ENCODE assay signal across 8 cellular contexts in the genomic region with DNA sequence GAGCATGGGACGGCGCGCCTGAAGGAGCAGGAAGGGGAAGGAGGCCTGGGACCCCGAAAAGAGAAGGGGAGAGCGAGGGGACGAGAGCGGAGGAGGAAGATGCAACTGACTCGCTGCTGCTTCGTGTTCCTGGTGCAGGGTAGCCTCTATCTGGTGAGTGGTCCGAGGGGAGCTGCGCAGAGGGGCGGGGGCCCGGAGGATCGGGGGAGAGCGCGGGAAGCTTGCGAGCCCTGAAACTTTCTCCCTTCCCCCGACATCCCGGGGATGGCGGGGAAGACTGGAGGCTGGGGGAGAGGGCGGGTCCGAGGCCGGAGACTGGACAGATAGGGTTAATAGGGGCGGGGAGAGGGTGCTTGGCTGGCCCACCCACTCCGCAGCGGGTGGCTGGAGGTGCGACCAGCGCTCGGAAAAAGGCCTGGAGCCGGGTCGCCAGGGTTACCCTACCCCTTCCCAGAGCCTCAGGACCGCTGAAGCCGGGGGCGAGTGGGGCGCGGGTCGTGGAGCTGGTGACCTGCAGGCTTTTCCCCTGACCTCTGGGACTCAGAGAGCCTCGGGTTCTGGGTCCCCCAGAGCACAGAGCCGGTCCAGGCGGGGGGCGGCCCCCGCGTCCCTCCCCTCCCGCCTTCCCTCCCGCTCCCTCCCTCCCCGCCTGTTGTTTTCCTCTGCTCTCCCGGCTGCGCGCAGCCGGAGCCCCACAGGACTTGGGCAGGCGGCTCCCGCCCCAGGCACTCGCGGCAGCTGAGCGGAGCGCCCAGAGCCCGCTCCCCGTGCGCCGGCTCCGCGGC. TPM values are rescaled to one million over a fixed set of nuclear protein-coding genes. Genes with fewer than 3 reads are reported as not detected.
DNase-seq lines count a peak whose midpoint lies in the region; ATAC-seq and TF ChIP-seq lines count a peak whose summit lies in the region.

No MANE protein-coding gene starts in this region.

- H3K9me3 ChIP-seq in BLaER1 (no peaks in the 10 kb centered on the region), parathyroid adenoma (ENCODE audit: control insufficient read depth, low read length) (no peaks in the 10 kb centered on the region)

- H3K4me1 ChIP-seq in BLaER1 (peaks cover 18% of the 10 kb centered on the region), parathyroid adenoma (no peaks in the 10 kb centered on the region)

- H3K27me3 Mint-ChIP-seq in activated T-helper 17 cell treated with anti-CD3 and anti-CD28 coated beads, Interleukin-2, amount 50 U/mL, for 72 hours = peaks cover 25% of the 10 kb centered on the region

- H3K4me3 ChIP-seq in BLaER1 (peak overlapping the region; percentile 77), parathyroid adenoma (ENCODE audit: low read depth, low read length) (peak overlapping the region; percentile 78)

- intact Hi-C loops in Right ventricle myocardium superior (cut with DNase I) = loop anchor here (10.0 kb wide), 1 partner anchor 278 kb away; no protein-coding TSS in a partner anchor

- H3K27me3 ChIP-seq in BLaER1 (peaks cover 65% of the 10 kb centered on the region), parathyroid adenoma (ENCODE audit: control insufficient read depth, insufficient read depth, low read length) (no peaks in the 10 kb centered on the region)

- H3K4me1 Mint-ChIP-seq in activated T-helper 17 cell treated with anti-CD3 and anti-CD28 coated beads, Interleukin-2, amount 50 U/mL, for 72 hours = no peaks in the 10 kb centered on the region

- H3K36me3 Mint-ChIP-seq in activated T-helper 17 cell treated with anti-CD3 and anti-CD28 coated beads, Interleukin-2, amount 50 U/mL, for 72 hours (ENCODE audit: low read depth) = no peaks in the 10 kb centered on the region

- no peaks in the 10 kb centered on the region for H3K36me3 ChIP-seq in BLaER1
- no peaks in the 10 kb centered on the region for H3K36me3 ChIP-seq in parathyroid adenoma (ENCODE audit: control insufficient read depth, insufficient read depth, low read length)

- no peaks in the 10 kb centered on the region for H3K9me3 Mint-ChIP-seq in activated T-helper 17 cell treated with anti-CD3 and anti-CD28 coated beads, Interleukin-2, amount 50 U/mL, for 72 hours

- H3K27ac Mint-ChIP-seq in activated T-helper 17 cell treated with anti-CD3 and anti-CD28 coated beads, Interleukin-2, amount 50 U/mL, for 72 hours = no peak overlapping the region

- H3K9ac ChIP-seq in BLaER1 = peak overlapping the region; percentile 55
- no peak overlapping the region for H3K9ac ChIP-seq in parathyroid adenoma

- H3K79me2 ChIP-seq in parathyroid adenoma = no peaks in the 10 kb centered on the region

- H3K4me2 ChIP-seq in BLaER1 = peak overlapping the region; percentile 100
- peak overlapping the region; percentile 97 for H3K4me2 ChIP-seq in parathyroid adenoma (ENCODE audit: low read length)

- TF ChIP-seq CTCF in parathyroid adenoma (IDR thresholded peaks at IDR 0.05) = no peak

- peak; percentile 2 for ATAC-seq in activated T-helper 17 cell treated with anti-CD3 and anti-CD28 coated beads, Interleukin-2, amount 50 U/mL, for 72 hours (replicated peaks)
- ATAC-seq in Right ventricle myocardium superior (ENCODE audit: poor library complexity) = peak; percentile 78
- no peak for ATAC-seq in GM18520 (IDR thresholded peaks at IDR 0.05; ENCODE audit: unreplicated experiment)
- no peak for ATAC-seq in GM18907 (IDR thresholded peaks at IDR 0.05; ENCODE audit: unreplicated experiment)

- peak overlapping the region; percentile 40 for H2AFZ ChIP-seq in parathyroid adenoma

- H3K4me3 Mint-ChIP-seq in activated T-helper 17 cell treated with anti-CD3 and anti-CD28 coated beads, Interleukin-2, amount 50 U/mL, for 72 hours = peak overlapping the region; percentile 51

- H3K27ac ChIP-seq in BLaER1 (no peak overlapping the region), parathyroid adenoma (no peak overlapping the region)

- DNase-seq in HK-2 (ENCODE audit: unreplicated experiment) (peak; percentile 41), Right ventricle myocardium superior (peak; percentile 76), SKM-1 (lab: John Stamatoyannopoulos, UW; ENCODE audit: unreplicated experiment) (no peak)

- peaks cover 12% of the 10 kb centered on the region for H4K20me1 ChIP-seq in BLaER1

RNA-seq across cellular contexts. Expression of a gene that starts 0.6 kb away (rescaled TPM):
- total RNA-seq in activated T-helper 17 cell treated with anti-CD3 and anti-CD28 coated beads, Interleukin-2, amount 50 U/mL, for 72 hours = not detected
- total RNA-seq in Right ventricle myocardium superior = 3.7 TPM

Comparison
In these comparisons a context has a peak if more than half of its experiments do, and no peak if none do; other contexts are left out.
1. ATAC-seq: peak in activated T-helper 17 cell treated with anti-CD3 and anti-CD28 coated beads, Interleukin-2, amount 50 U/mL, for 72 hours (single experiment) and Right ventricle myocardium superior (single experiment); none in GM18520 (single experiment) and GM18907 (single experiment).